ENCODE assay signal across 8 cellular contexts in genomic region chr3:30688776-30689175, GRCh38.
A peak's percentile ranks its signal among the peaks of the same experiment; 100 is the strongest.
DNase-seq lines count a peak whose midpoint lies in the region; ATAC-seq lines count a peak whose summit lies in the region.

No MANE protein-coding gene starts in this region.

- H3K36me3 Mint-ChIP-seq in activated T-helper 1 cell treated with anti-CD3 and anti-CD28 coated beads, Interleukin-12 subunit alpha, Interleukin-12 subunit beta, Interleukin-2, Interleukin-4 antibody, amounts not matched to agents 30 ng/mL and 10 ng/mL and 1 ng/mL, durations not matched to agents 14 hours and 24 hours and 36 hours (ENCODE audit: low read depth) = peaks cover 78% of the 10 kb centered on the region

- peak overlapping the region; percentile 56 for H3K4me2 ChIP-seq in skeletal muscle satellite cell (ENCODE audit: low read length)

- H3K27me3 ChIP-seq in skeletal muscle satellite cell (ENCODE audit: control insufficient read depth, insufficient read depth, low read length) = no peaks in the 10 kb centered on the region

- H3K27me3 Mint-ChIP-seq in activated T-helper 1 cell treated with anti-CD3 and anti-CD28 coated beads, Interleukin-12 subunit alpha, Interleukin-12 subunit beta, Interleukin-2, Interleukin-4 antibody, amounts not matched to agents 30 ng/mL and 10 ng/mL and 1 ng/mL, durations not matched to agents 14 hours and 24 hours and 36 hours (ENCODE audit: insufficient read depth) = no peaks in the 10 kb centered on the region

- H3K4me3 ChIP-seq in skeletal muscle satellite cell (ENCODE audit: low read length) = peak overlapping the region; percentile 0

- H3K27ac Mint-ChIP-seq in activated T-helper 1 cell treated with anti-CD3 and anti-CD28 coated beads, Interleukin-12 subunit alpha, Interleukin-12 subunit beta, Interleukin-2, Interleukin-4 antibody, amounts not matched to agents 30 ng/mL and 10 ng/mL and 1 ng/mL, durations not matched to agents 14 hours and 24 hours and 36 hours = peak overlapping the region; percentile 85

- peaks cover 79% of the 10 kb centered on the region for H3K36me3 ChIP-seq in skeletal muscle satellite cell (ENCODE audit: insufficient read depth, low read length)

- peaks cover 40% of the 10 kb centered on the region for H3K4me1 ChIP-seq in skeletal muscle satellite cell (ENCODE audit: control insufficient read depth, insufficient read depth, low read length)

- H3K9ac ChIP-seq in skeletal muscle satellite cell (ENCODE audit: low read depth, low read length) = peak overlapping the region; percentile 59

- peak overlapping the region; percentile 21 for H3K4me3 Mint-ChIP-seq in activated T-helper 1 cell treated with anti-CD3 and anti-CD28 coated beads, Interleukin-12 subunit alpha, Interleukin-12 subunit beta, Interleukin-2, Interleukin-4 antibody, amounts not matched to agents 30 ng/mL and 10 ng/mL and 1 ng/mL, durations not matched to agents 14 hours and 24 hours and 36 hours

- ATAC-seq in HG03457 (IDR thresholded peaks at IDR 0.05; ENCODE audit: unreplicated experiment) (no peak), HG02884 (IDR thresholded peaks at IDR 0.05; ENCODE audit: unreplicated experiment) (no peak)

- H3K9me3 Mint-ChIP-seq in activated T-helper 1 cell treated with anti-CD3 and anti-CD28 coated beads, Interleukin-12 subunit alpha, Interleukin-12 subunit beta, Interleukin-2, Interleukin-4 antibody, amounts not matched to agents 30 ng/mL and 10 ng/mL and 1 ng/mL, durations not matched to agents 14 hours and 24 hours and 36 hours = no peaks in the 10 kb centered on the region

- peaks cover 95% of the 10 kb centered on the region for H3K4me1 Mint-ChIP-seq in activated T-helper 1 cell treated with anti-CD3 and anti-CD28 coated beads, Interleukin-12 subunit alpha, Interleukin-12 subunit beta, Interleukin-2, Interleukin-4 antibody, amounts not matched to agents 30 ng/mL and 10 ng/mL and 1 ng/mL, durations not matched to agents 14 hours and 24 hours and 36 hours (ENCODE audit: low read depth)

- intact Hi-C loops in activated T-helper 1 cell treated with anti-CD3 and anti-CD28 coated beads, Interleukin-12 subunit alpha, Interleukin-12 subunit beta, Interleukin-2, Interleukin-4 antibody, amounts not matched to agents 30 ng/mL and 10 ng/mL and 1 ng/mL, durations not matched to agents 14 hours and 24 hours and 36 hours (cut with micrococcal nuclease) = no loop called here

- H3K9me3 ChIP-seq in skeletal muscle satellite cell (replicated peaks; ENCODE audit: low read length) = no peaks in the 10 kb centered on the region

- DNase-seq in GM04504 (ENCODE audit: low read depth) (peak; percentile 52), hepatic stellate cell (ENCODE audit: low spot score) (peak; percentile 12), SW480 (ENCODE audit: low spot score) (no peak), DMS79 (lab: John Stamatoyannopoulos, UW) (no peak)
- DNase-seq in activated T-helper 1 cell treated with anti-CD3 and anti-CD28 coated beads, Interleukin-12 subunit alpha, Interleukin-12 subunit beta, Interleukin-2, Interleukin-4 antibody, amounts not matched to agents 30 ng/mL and 10 ng/mL and 1 ng/mL, durations not matched to agents 14 hours and 24 hours and 36 hours (ENCODE audit: low spot score) = no peak

Comparison
In these comparisons a context has a peak if more than half of its experiments do, and no peak if none do; other contexts are left out.
1. DNase-seq: peak in GM04504 (single experiment) and hepatic stellate cell (single experiment); none in activated T-helper 1 cell treated with anti-CD3 and anti-CD28 coated beads, Interleukin-12 subunit alpha, Interleukin-12 subunit beta, Interleukin-2, Interleukin-4 antibody, amounts not matched to agents 30 ng/mL and 10 ng/mL and 1 ng/mL, durations not matched to agents 14 hours and 24 hours and 36 hours (single experiment), SW480 (single experiment) and DMS79 (single experiment).